In genomic region chr22:31001124-31001770, GRCh38 we compare ENCODE assay signal across 2 cellular contexts.
TF ChIP-seq lines count a peak whose summit lies in the region.

No MANE protein-coding gene starts in this region.

TF ChIP-seq in WTC11, 78 proteins besides CTCF, POLR2A, EP300 and RAD21 (continues in another document):
- TF ChIP-seq ZNF396 (CRISPR knock-in tag; IDR thresholded peaks at IDR 0.05; ENCODE audit: borderline replicate concordance) (no peak), ZSCAN18 (CRISPR knock-in tag; IDR thresholded peaks at IDR 0.05) (no peak), PREB (CRISPR knock-in tag; IDR thresholded peaks at IDR 0.05; ENCODE audit: borderline replicate concordance) (no peak), RORB (CRISPR knock-in tag; IDR thresholded peaks at IDR 0.05) (no peak), ZNF219 (CRISPR knock-in tag; IDR thresholded peaks at IDR 0.05; ENCODE audit: borderline replicate concordance) (no peak), NR2C2 (CRISPR knock-in tag; IDR thresholded peaks at IDR 0.05) (no peak), JAZF1 (CRISPR knock-in tag; IDR thresholded peaks at IDR 0.05) (no peak), GTF2I (CRISPR knock-in tag; conservative IDR thresholded peaks at IDR 0.05) (no peak), ZNF281 (CRISPR knock-in tag; IDR thresholded peaks at IDR 0.05) (no peak), FOXJ3 (CRISPR knock-in tag; IDR thresholded peaks at IDR 0.05; ENCODE audit: borderline replicate concordance) (no peak), ARID4B (CRISPR knock-in tag; IDR thresholded peaks at IDR 0.05; ENCODE audit: borderline replicate concordance) (no peak), ZNF138 (CRISPR knock-in tag; conservative IDR thresholded peaks at IDR 0.05) (no peak), SP1 (CRISPR knock-in tag; conservative IDR thresholded peaks at IDR 0.05) (no peak), ETV6 (CRISPR knock-in tag; IDR thresholded peaks at IDR 0.05) (no peak), ZNF317 (CRISPR knock-in tag; IDR thresholded peaks at IDR 0.05; ENCODE audit: borderline replicate concordance, low read depth) (no peak), KAT7 (CRISPR knock-in tag; IDR thresholded peaks at IDR 0.05; ENCODE audit: borderline replicate concordance) (no peak), ATF3 (CRISPR knock-in tag; conservative IDR thresholded peaks at IDR 0.05) (no peak)

TF ChIP-seq in HepG2, 621 proteins besides CTCF, POLR2A, EP300 and RAD21 (continues in another document):
- peak; percentile 62; the same call in 1 of the 2 replicates for TF ChIP-seq RXRB (CRISPR knock-in tag; IDR thresholded peaks at IDR 0.05; ENCODE audit: borderline replicate concordance)
- no peak for TF ChIP-seq SOX13 (IDR thresholded peaks at IDR 0.05)
- TF ChIP-seq SOX13 (CRISPR knock-in tag; conservative IDR thresholded peaks at IDR 0.05 in 1 of 2, IDR thresholded peaks at IDR 0.05 in 1 of 2): peak in 1 of 2 experiments; percentile 63; a peak in 1 of 4 replicates
- 0 out of 2 replicates have a peak, but pooled peaks have one; percentile 40 for TF ChIP-seq HDAC1 (CRISPR knock-in tag; IDR thresholded peaks at IDR 0.05)
- TF ChIP-seq ZNF646 (CRISPR knock-in tag; IDR thresholded peaks at IDR 0.05): peak; percentile 50; the same call in 1 of the 2 replicates
- no peak for TF ChIP-seq TBP (CRISPR knock-in tag; IDR thresholded peaks at IDR 0.05)
- no peak for TF ChIP-seq SOX6 (IDR thresholded peaks at IDR 0.05)
- peak; percentile 74 for TF ChIP-seq SOX6 (CRISPR knock-in tag; IDR thresholded peaks at IDR 0.05)
- peak; percentile 72 for TF ChIP-seq SOX5 (CRISPR knock-in tag; IDR thresholded peaks at IDR 0.05; ENCODE audit: borderline replicate concordance)
- TF ChIP-seq ELF3 (CRISPR knock-in tag; IDR thresholded peaks at IDR 0.05): 0 out of 2 replicates have a peak, but pooled peaks have one; percentile 13
- peak; percentile 20; the same call in 1 of the 2 replicates for TF ChIP-seq GATAD2A (CRISPR knock-in tag; IDR thresholded peaks at IDR 0.05)
- TF ChIP-seq ZNF362 (CRISPR knock-in tag; IDR thresholded peaks at IDR 0.05; ENCODE audit: borderline replicate concordance): peak; percentile 58; the same call in 1 of the 2 replicates
- TF ChIP-seq MED1 (CRISPR knock-in tag; IDR thresholded peaks at IDR 0.05): 0 out of 2 replicates have a peak, but pooled peaks have one; percentile 24
- TF ChIP-seq HMGA1 (CRISPR knock-in tag; conservative IDR thresholded peaks at IDR 0.05): no peak
- peak; percentile 37; the same call in 1 of the 2 replicates for TF ChIP-seq ZBTB26 (CRISPR knock-in tag; IDR thresholded peaks at IDR 0.05; ENCODE audit: borderline replicate concordance)
- 0 out of 2 replicates have a peak, but pooled peaks have one; percentile 13 for TF ChIP-seq SAP130 (CRISPR knock-in tag; IDR thresholded peaks at IDR 0.05; ENCODE audit: low read depth)
- no peak for TF ChIP-seq PHF5A (CRISPR knock-in tag; IDR thresholded peaks at IDR 0.05; ENCODE audit: low read depth, unreplicated experiment)
- no peak for TF ChIP-seq SMAD9 (CRISPR knock-in tag; IDR thresholded peaks at IDR 0.05)
- peak; percentile 59 for TF ChIP-seq HNF4A (CRISPR knock-in tag; IDR thresholded peaks at IDR 0.05)
- peak; percentile 19; the same call in 1 of the 2 replicates for TF ChIP-seq FOXA3 (CRISPR knock-in tag; IDR thresholded peaks at IDR 0.05)
- TF ChIP-seq ARID5B (CRISPR knock-in tag; IDR thresholded peaks at IDR 0.05): 0 out of 2 replicates have a peak, but pooled peaks have one; percentile 31
- peak; percentile 41; the same call in 1 of the 2 replicates for TF ChIP-seq ZNF670 (CRISPR knock-in tag; IDR thresholded peaks at IDR 0.05; ENCODE audit: borderline replicate concordance)
- peak; percentile 74 for TF ChIP-seq ZNF121 (CRISPR knock-in tag; IDR thresholded peaks at IDR 0.05)
- peak; percentile 70 for TF ChIP-seq ZNF460 (CRISPR knock-in tag; IDR thresholded peaks at IDR 0.05; ENCODE audit: borderline replicate concordance)
- no peak for TF ChIP-seq NR2F6 (IDR thresholded peaks at IDR 0.05)
- peak; percentile 41; the same call in 1 of the 2 replicates for TF ChIP-seq NR2F6 (CRISPR knock-in tag; IDR thresholded peaks at IDR 0.05)
- TF ChIP-seq RARA (CRISPR knock-in tag; IDR thresholded peaks at IDR 0.05): peak; percentile 68
- 0 out of 2 replicates have a peak, but pooled peaks have one; percentile 46 for TF ChIP-seq ERF (CRISPR knock-in tag; IDR thresholded peaks at IDR 0.05)
- peak; percentile 31; the same call in 1 of the 2 replicates for TF ChIP-seq ZBTB20 (CRISPR knock-in tag; IDR thresholded peaks at IDR 0.05; ENCODE audit: borderline replicate concordance, low read depth)
- TF ChIP-seq HMG20A (CRISPR knock-in tag; IDR thresholded peaks at IDR 0.05; ENCODE audit: borderline replicate concordance): peak; percentile 33; the same call in 1 of the 2 replicates
- no peak for TF ChIP-seq ZFYVE20 (CRISPR knock-in tag; IDR thresholded peaks at IDR 0.05; ENCODE audit: borderline replicate concordance, low read depth)
- TF ChIP-seq PAXIP1 (CRISPR knock-in tag; conservative IDR thresholded peaks at IDR 0.05): peak; percentile 51
- TF ChIP-seq HOXA9 (CRISPR knock-in tag; IDR thresholded peaks at IDR 0.05; ENCODE audit: borderline replicate concordance): no peak
- TF ChIP-seq CREB1 (IDR thresholded peaks at IDR 0.05): no peak
- TF ChIP-seq CREB1 (CRISPR knock-in tag; IDR thresholded peaks at IDR 0.05): peak; percentile 40; the same call in 1 of the 2 replicates
- TF ChIP-seq ADNP (CRISPR knock-in tag; IDR thresholded peaks at IDR 0.05): peak; percentile 58; the same call in 1 of the 2 replicates
- no peak for TF ChIP-seq GRHL1 (CRISPR knock-in tag; conservative IDR thresholded peaks at IDR 0.05)
